Comparison of ENCODE assay signal across 15 cellular contexts in genomic region chr11:78195917-78196545, GRCh38.
"Had no signal": no experiment of that assay in that cellular context is flagged by ENCODE, and none has a peak within 500 bp of the region (broad histone marks: within the 10 kb centered on the region; RNA-seq: fewer than 3 reads in every experiment).

No MANE protein-coding gene starts in this region.

- H3K4me3 Mint-ChIP-seq: activated naive CD4-positive, alpha-beta T cell treated with anti-CD3 and anti-CD28 coated beads, Interleukin-2, amount 50 U/mL, for 24 hours; T-cell had no signal

- DNase-seq: activated T-cell treated with anti-CD3 and anti-CD28 coated beads, Interleukin-2, amount 50 U/mL, for 1 hour; central memory CD4-positive, alpha-beta T cell; effector CD4-positive, alpha-beta T cell; foreskin melanocyte; midbrain; SK-N-SH; T-cell; T-helper 9 cell had no signal

- H3K9me3 ChIP-seq: adrenal gland, body of pancreas, SK-N-SH had no signal

- H3K9me3 Mint-ChIP-seq: activated naive CD4-positive, alpha-beta T cell treated with anti-CD3 and anti-CD28 coated beads, Interleukin-2, amount 50 U/mL, for 24 hours; T-cell had no signal

- ATAC-seq: body of pancreas, T-cell had no signal

- H3K27me3 Mint-ChIP-seq: activated naive CD4-positive, alpha-beta T cell treated with anti-CD3 and anti-CD28 coated beads, Interleukin-2, amount 50 U/mL, for 24 hours; T-cell had no signal

- H3K27ac Mint-ChIP-seq: activated naive CD4-positive, alpha-beta T cell treated with anti-CD3 and anti-CD28 coated beads, Interleukin-2, amount 50 U/mL, for 24 hours; T-cell had no signal

- H2AFZ ChIP-seq: parathyroid adenoma had no signal

- H3K9ac ChIP-seq: parathyroid adenoma, SK-N-SH had no signal

- FAIRE-seq: endothelial cell of umbilical vein had no signal

- H3K4me3 ChIP-seq: adrenal gland, body of pancreas, coronary artery, smooth muscle cell had no signal

- H3K4me2 ChIP-seq: SK-N-SH, smooth muscle cell had no signal

- H3K27ac ChIP-seq: adrenal gland, body of pancreas, coronary artery, parathyroid adenoma had no signal

- H3K27me3 ChIP-seq: adrenal gland, body of pancreas had no signal
